ENCODE assay signal across 27 cellular contexts in genomic region chr1:107666493-107666892, GRCh38.
"Had no signal": no experiment of that assay in that cellular context is flagged by ENCODE, and none has a peak within 500 bp of the region (broad histone marks: within the 10 kb centered on the region; RNA-seq: fewer than 3 reads in every experiment).

No MANE protein-coding gene starts in this region.

- H3K27ac ChIP-seq: cardiac muscle cell, epithelial cell of prostate, gastrocnemius medialis, lower lobe of right lung, right lobe of liver, testis, tibial artery, upper lobe of right lung had no signal

- H3K27me3 Mint-ChIP-seq: central memory CD8-positive, alpha-beta T cell; effector memory CD8-positive, alpha-beta T cell; naive thymus-derived CD8-positive, alpha-beta T cell; stimulated activated memory B cell treated with anti-CD40 and anti-IgM and Interleukin-4, amounts not matched to agents 10 μg/mL and 1 μg/mL and 100 μg/mL, for 72 hours had no signal

- H3K9me3 Mint-ChIP-seq: central memory CD8-positive, alpha-beta T cell; effector memory CD8-positive, alpha-beta T cell; naive thymus-derived CD8-positive, alpha-beta T cell; stimulated activated memory B cell treated with anti-CD40 and anti-IgM and Interleukin-4, amounts not matched to agents 10 μg/mL and 1 μg/mL and 100 μg/mL, for 72 hours had no signal

- H3K4me1 Mint-ChIP-seq: central memory CD8-positive, alpha-beta T cell; naive thymus-derived CD8-positive, alpha-beta T cell; stimulated activated memory B cell treated with anti-CD40 and anti-IgM and Interleukin-4, amounts not matched to agents 10 μg/mL and 1 μg/mL and 100 μg/mL, for 72 hours had no signal

- H3K4me2 ChIP-seq: smooth muscle cell had no signal

- H3K27ac Mint-ChIP-seq: effector memory CD8-positive, alpha-beta T cell; naive thymus-derived CD8-positive, alpha-beta T cell; stimulated activated memory B cell treated with anti-CD40 and anti-IgM and Interleukin-4, amounts not matched to agents 10 μg/mL and 1 μg/mL and 100 μg/mL, for 72 hours had no signal

- H3K4me3 Mint-ChIP-seq: central memory CD8-positive, alpha-beta T cell; effector memory CD8-positive, alpha-beta T cell; naive thymus-derived CD8-positive, alpha-beta T cell; stimulated activated memory B cell treated with anti-CD40 and anti-IgM and Interleukin-4, amounts not matched to agents 10 μg/mL and 1 μg/mL and 100 μg/mL, for 72 hours had no signal

- H3K27me3 ChIP-seq: cardiac muscle cell, gastrocnemius medialis, pancreas, right lobe of liver, testis, tibial artery, upper lobe of right lung, uterus had no signal

- DNase-seq: cortex of kidney; effector memory CD8-positive, alpha-beta T cell; foreskin fibroblast; gastrocnemius medialis; head of caudate nucleus; left cardiac atrium; left ventricle myocardium superior; lower lobe of right lung; naive thymus-derived CD8-positive, alpha-beta T cell; occipital lobe; pancreas; right lobe of liver; stimulated activated CD4-positive, alpha-beta T cell treated with anti-CD3 and anti-CD28 coated beads, Interleukin-12 subunit alpha, Interleukin-12 subunit beta, amount 100 ng/mL, for 4 hours; stimulated activated CD4-positive, alpha-beta T cell treated with anti-CD3 and anti-CD28 coated beads, Interleukin-1b, Interleukin-23, amount 100 ng/mL, for 48 hours; stimulated activated CD4-positive, alpha-beta T cell treated with anti-CD3 and anti-CD28 coated beads, Interleukin-4, amount 100 ng/mL, for 24 hours; stimulated activated naive CD8-positive, alpha-beta T cell treated with anti-CD3 and anti-CD28 coated beads, Interleukin-15, Interleukin-2, amounts not matched to agents 100 U/mL and 50 U/mL, for 24 hours; substantia nigra; testis; tibial artery; upper lobe of right lung; uterus had no signal

- H3K36me3 ChIP-seq: cardiac muscle cell, gastrocnemius medialis, lower lobe of right lung, pancreas, right lobe of liver, tibial artery, upper lobe of right lung, uterus had no signal

- H3K9me3 ChIP-seq: gastrocnemius medialis, lower lobe of right lung, pancreas, right lobe of liver, testis, tibial artery, upper lobe of right lung, uterus had no signal

- H3K4me1 ChIP-seq: gastrocnemius medialis, right lobe of liver, testis, tibial artery, uterus had no signal

- H3K4me3 ChIP-seq: cardiac muscle cell, gastrocnemius medialis, lower lobe of right lung, pancreas, right lobe of liver, smooth muscle cell, testis, tibial artery, upper lobe of right lung, uterus had no signal

- FAIRE-seq: pancreas had no signal

- ATAC-seq: effector memory CD8-positive, alpha-beta T cell; esophagus mucosa; gastrocnemius medialis; left cardiac atrium; left ventricle myocardium superior; lower lobe of right lung; naive thymus-derived CD8-positive, alpha-beta T cell; right lobe of liver; stimulated activated memory B cell treated with anti-CD40 and anti-IgM and Interleukin-4, amounts not matched to agents 10 μg/mL and 1 μg/mL and 100 μg/mL, for 72 hours; stimulated activated naive CD8-positive, alpha-beta T cell treated with anti-CD3 and anti-CD28 coated beads, Interleukin-15, Interleukin-2, amounts not matched to agents 100 U/mL and 50 U/mL, for 24 hours; upper lobe of right lung had no signal
